In genomic region chr11:87290304-87290922, GRCh38 we compare ENCODE assay signal across 8 cellular contexts.
DNase-seq lines count a peak whose midpoint lies in the region; ATAC-seq and TF ChIP-seq lines count a peak whose summit lies in the region.

No MANE protein-coding gene starts in this region.

- no peaks in the 10 kb centered on the region for H3K9me3 ChIP-seq in cardiac muscle cell (ENCODE audit: low read depth)
- H3K9me3 ChIP-seq in gastroesophageal sphincter: no peaks in the 10 kb centered on the region

- no peak for TF ChIP-seq POLR2A in NB4 (IDR thresholded peaks at IDR 0.05; ENCODE audit: extremely low read depth, insufficient read length)
- no peak for TF ChIP-seq POLR2A in gastroesophageal sphincter (IDR thresholded peaks at IDR 0.05)

- TF ChIP-seq EP300 in gastroesophageal sphincter (IDR thresholded peaks at IDR 0.05): no peak

- intact Hi-C loops in cardiac septum (cut with DNase I): loop anchor here (2.0 to 10.0 kb wide), 2 partner anchors 352 to 416 kb away; no protein-coding TSS in a partner anchor

- peaks cover 5% of the 10 kb centered on the region for H3K4me1 ChIP-seq in cardiac muscle cell (ENCODE audit: low read depth)
- peaks cover 0 to 5% (median 0%) of the 10 kb centered on the region in 3 donors for H3K4me1 ChIP-seq in gastroesophageal sphincter

- H3K4me3 ChIP-seq in cardiac muscle cell (no peak overlapping the region), NB4 (ENCODE audit: low read depth, low read length) (no peak overlapping the region), gastroesophageal sphincter (no peak overlapping the region), retinal pigment epithelial cell (ENCODE audit: low read length) (no peak overlapping the region)

- TF ChIP-seq CTCF in cardiac muscle cell (IDR thresholded peaks at IDR 0.05; ENCODE audit: low read depth, low read length) (peak; percentile 53), NB4 (IDR thresholded peaks at IDR 0.05; ENCODE audit: low read depth, low read length) (peak; percentile 34), gastroesophageal sphincter (IDR thresholded peaks at IDR 0.05) (peak; percentile 35 to 67 (median 61)), retinal pigment epithelial cell (conservative IDR thresholded peaks at IDR 0.05; ENCODE audit: low read depth, low read length) (peak; percentile 39)

- no peak overlapping the region for H3K27ac ChIP-seq in cardiac muscle cell
- no peak overlapping the region for H3K27ac ChIP-seq in gastroesophageal sphincter

- WGBS in gastroesophageal sphincter (ENCODE audit: low coverage in 1 of 2), 2 donors: 9 to 12% methylated on average over 3 of the region's 3 CpGs

- no peaks in the 10 kb centered on the region for H3K36me3 ChIP-seq in cardiac muscle cell
- H3K36me3 ChIP-seq in gastroesophageal sphincter: no peaks in the 10 kb centered on the region

- H3K27me3 ChIP-seq in cardiac muscle cell (no peaks in the 10 kb centered on the region), gastroesophageal sphincter (no peaks in the 10 kb centered on the region)

- peak; percentile 75 to 79 for DNase-seq in cardiac muscle cell (ENCODE audit: low read depth in 1 of 2, low spot score in 1 of 2)
- no peak for DNase-seq in cardiac septum (ENCODE audit: low spot score)
- peak; percentile 72 for DNase-seq in NB4 (ENCODE audit: low read depth)
- DNase-seq in SKM-1 treated with dmso at 0.1 percent for 144 hours (lab: John Stamatoyannopoulos, UW; ENCODE audit: unreplicated experiment): peak; percentile 50
- DNase-seq in retinal pigment epithelial cell (ENCODE audit: low read depth): no peak
- DNase-seq in retina: no peak

- ATAC-seq in gastroesophageal sphincter (no peak), GM21367 (IDR thresholded peaks at IDR 0.05; ENCODE audit: unreplicated experiment) (no peak)

Comparison
In these comparisons a context has a peak if more than half of its experiments do, and no peak if none do; other contexts are left out.
1. DNase-seq: peak in cardiac muscle cell (2 of 2), NB4 (single experiment) and SKM-1 treated with dmso at 0.1 percent for 144 hours (single experiment); none in cardiac septum (single experiment), retinal pigment epithelial cell (single experiment) and retina (single experiment).
2. Peak in every context shown above with its lines, with median percentiles within 50 percentile points of each other: CTCF ChIP-seq.